In genomic region chr11:34560511-34560910, GRCh38 we compare ENCODE assay signal across 38 cellular contexts. TPM values are rescaled to one million over a fixed set of nuclear protein-coding genes. Genes with fewer than 3 reads are reported as not detected.
"Had no signal": no experiment of that assay in that cellular context is flagged by ENCODE, and none has a peak within 500 bp of the region (broad histone marks: within the 10 kb centered on the region; RNA-seq: fewer than 3 reads in every experiment).

No MANE protein-coding gene starts in this region.

- H3K27ac ChIP-seq: adrenal gland, ascending aorta, gastrocnemius medialis, heart left ventricle had no signal

- H3K36me3 Mint-ChIP-seq: activated CD4-positive, alpha-beta memory T cell treated with anti-CD3 and anti-CD28 coated beads for 36 hours; activated CD8-positive, alpha-beta memory T cell treated with anti-CD3 and anti-CD28 coated beads, Interleukin-2, amount 10 ng/mL, durations not matched to agents 7 days and 5 days; activated naive CD4-positive, alpha-beta T cell treated with anti-CD3 and anti-CD28 coated beads, Interleukin-2, amount 50 U/mL, for 24 hours; activated naive CD8-positive, alpha-beta T cell treated with anti-CD3 and anti-CD28 coated beads for 36 hours; brain had no signal

- H3K4me1 ChIP-seq: adrenal gland, ascending aorta, gastrocnemius medialis, heart left ventricle had no signal

- H3K4me3 ChIP-seq: adrenal gland, ascending aorta, gastrocnemius medialis, heart left ventricle had no signal

- H3K27ac Mint-ChIP-seq: activated CD4-positive, alpha-beta memory T cell treated with anti-CD3 and anti-CD28 coated beads for 36 hours; activated CD4-positive, alpha-beta T cell treated with anti-CD3 and anti-CD28 coated beads for 36 hours; activated CD4-positive, alpha-beta T cell treated with anti-CD3 and anti-CD28 coated beads, Interleukin-2, amount 10 ng/mL, durations not matched to agents 24 days and 14 days; activated CD8-positive, alpha-beta memory T cell treated with anti-CD3 and anti-CD28 coated beads, Interleukin-2, amount 10 ng/mL, durations not matched to agents 7 days and 5 days; activated CD8-positive, alpha-beta T cell treated with anti-CD3 and anti-CD28 coated beads, Interleukin-2, amount 10 ng/mL, durations not matched to agents 7 days and 5 days; activated naive CD4-positive, alpha-beta T cell treated with anti-CD3 and anti-CD28 coated beads for 36 hours; activated naive CD4-positive, alpha-beta T cell treated with anti-CD3 and anti-CD28 coated beads, Interleukin-2, amount 50 U/mL, for 24 hours; activated naive CD8-positive, alpha-beta T cell treated with anti-CD3 and anti-CD28 coated beads for 36 hours; activated naive CD8-positive, alpha-beta T cell treated with anti-CD3 and anti-CD28 coated beads, Interleukin-2, amount 50 U/mL, for 24 hours; activated T-helper 1 cell treated with anti-CD3 and anti-CD28 coated beads, Interleukin-12 subunit alpha, Interleukin-12 subunit beta, Interleukin-2, Interleukin-4 antibody, amounts not matched to agents 30 ng/mL and 10 ng/mL and 1 ng/mL, durations not matched to agents 14 hours and 24 hours and 36 hours; activated T-helper 2 cell treated with anti-CD3 and anti-CD28 coated beads, Interferon-gamma antibody, Interleukin-2, Interleukin-4, amounts not matched to agents 10 μg/mL and 5 μg/mL and 100 μg/mL, durations not matched to agents 14 hours and 24 hours and 36 hours; brain; endodermal cell; T-helper 17 cell; T-helper 2 cell treated with Interferon-gamma antibody and Interleukin-4, amounts not matched to agents 5 μg/mL and 100 μg/mL, for 36 hours had no signal

- H3K27me3 ChIP-seq: ascending aorta, gastrocnemius medialis had no signal

- H3K4me3 Mint-ChIP-seq: activated CD4-positive, alpha-beta memory T cell treated with anti-CD3 and anti-CD28 coated beads for 36 hours; activated CD4-positive, alpha-beta T cell treated with anti-CD3 and anti-CD28 coated beads for 36 hours; activated CD4-positive, alpha-beta T cell treated with anti-CD3 and anti-CD28 coated beads, Interleukin-2, amount 10 ng/mL, durations not matched to agents 24 days and 14 days; activated CD8-positive, alpha-beta memory T cell treated with anti-CD3 and anti-CD28 coated beads, Interleukin-2, amount 10 ng/mL, durations not matched to agents 7 days and 5 days; activated CD8-positive, alpha-beta T cell treated with anti-CD3 and anti-CD28 coated beads, Interleukin-2, amount 10 ng/mL, durations not matched to agents 7 days and 5 days; activated naive CD4-positive, alpha-beta T cell treated with anti-CD3 and anti-CD28 coated beads for 36 hours; activated naive CD4-positive, alpha-beta T cell treated with anti-CD3 and anti-CD28 coated beads, Interleukin-2, amount 50 U/mL, for 24 hours; activated naive CD8-positive, alpha-beta T cell treated with anti-CD3 and anti-CD28 coated beads for 36 hours; activated naive CD8-positive, alpha-beta T cell treated with anti-CD3 and anti-CD28 coated beads, Interleukin-2, amount 50 U/mL, for 24 hours; activated T-helper 1 cell treated with anti-CD3 and anti-CD28 coated beads, Interleukin-12 subunit alpha, Interleukin-12 subunit beta, Interleukin-2, Interleukin-4 antibody, amounts not matched to agents 30 ng/mL and 10 ng/mL and 1 ng/mL, durations not matched to agents 14 hours and 24 hours and 36 hours; brain; central memory CD8-positive, alpha-beta T cell; endodermal cell; T-helper 17 cell; T-helper 2 cell treated with Interferon-gamma antibody and Interleukin-4, amounts not matched to agents 5 μg/mL and 100 μg/mL, for 36 hours had no signal

- H3K4me1 Mint-ChIP-seq: activated CD4-positive, alpha-beta T cell treated with anti-CD3 and anti-CD28 coated beads for 36 hours; activated CD4-positive, alpha-beta T cell treated with anti-CD3 and anti-CD28 coated beads, Interleukin-2, amount 10 ng/mL, durations not matched to agents 24 days and 14 days; activated CD8-positive, alpha-beta memory T cell treated with anti-CD3 and anti-CD28 coated beads, Interleukin-2, amount 10 ng/mL, durations not matched to agents 7 days and 5 days; activated naive CD4-positive, alpha-beta T cell treated with anti-CD3 and anti-CD28 coated beads, Interleukin-2, amount 50 U/mL, for 24 hours; activated naive CD8-positive, alpha-beta T cell treated with anti-CD3 and anti-CD28 coated beads for 36 hours; activated naive CD8-positive, alpha-beta T cell treated with anti-CD3 and anti-CD28 coated beads, Interleukin-2, amount 50 U/mL, for 24 hours; brain; central memory CD8-positive, alpha-beta T cell; T-helper 17 cell had no signal

- H3K9me3 ChIP-seq: adrenal gland, ascending aorta, gastrocnemius medialis, heart left ventricle had no signal

- DNase-seq: activated CD4-positive, alpha-beta memory T cell treated with anti-CD3 and anti-CD28 coated beads for 36 hours; activated CD4-positive, alpha-beta T cell treated with anti-CD3 and anti-CD28 coated beads for 36 hours; activated CD4-positive, alpha-beta T cell treated with anti-CD3 and anti-CD28 coated beads, Interleukin-2, amount 10 ng/mL, durations not matched to agents 24 days and 14 days; activated CD4-positive, CD25-positive, alpha-beta regulatory T cell; activated CD4-positive, CD25-positive, alpha-beta regulatory T cell treated with anti-CD3 and anti-CD28 coated beads, Interleukin-2, amount 50 U/mL, for 72 hours; activated CD8-positive, alpha-beta memory T cell treated with anti-CD3 and anti-CD28 coated beads, Interleukin-2, amount 10 ng/mL, durations not matched to agents 7 days and 5 days; activated CD8-positive, alpha-beta memory T cell treated with anti-CD3 and anti-CD28 coated beads, Interleukin-2, amount 50 U/mL, for 4 hours; activated CD8-positive, alpha-beta T cell treated with anti-CD3 and anti-CD28 coated beads, Interleukin-2, amount 10 ng/mL, durations not matched to agents 7 days and 5 days; activated effector memory CD4-positive, alpha-beta T cell treated with anti-CD3 and anti-CD28 coated beads, Interleukin-2, amount 50 U/mL, for 16 hours; activated naive CD4-positive, alpha-beta T cell treated with anti-CD3 and anti-CD28 coated beads for 36 hours; activated naive CD8-positive, alpha-beta T cell treated with anti-CD3 and anti-CD28 coated beads for 36 hours; activated naive CD8-positive, alpha-beta T cell treated with anti-CD3 and anti-CD28 coated beads, Interleukin-2, amount 50 U/mL, for 24 hours; activated T-cell treated with anti-CD3 and anti-CD28 coated beads, Interleukin-2, amount 50 U/mL, for 1 hour; activated T-cell treated with anti-CD3 and anti-CD28 coated beads, Interleukin-2, amount 50 U/mL, for 48 hours; adrenal gland; cortex of kidney; dermis blood vessel endothelial cell; effector CD8-positive, alpha-beta T cell; endodermal cell; foreskin fibroblast; gastrocnemius medialis; glutamatergic neuron; heart left ventricle; T-helper 1 cell; T-helper 17 cell; T1000 had no signal

- H3K9me3 Mint-ChIP-seq: activated CD4-positive, alpha-beta memory T cell treated with anti-CD3 and anti-CD28 coated beads for 36 hours; activated CD4-positive, alpha-beta T cell treated with anti-CD3 and anti-CD28 coated beads, Interleukin-2, amount 10 ng/mL, durations not matched to agents 24 days and 14 days; activated naive CD4-positive, alpha-beta T cell treated with anti-CD3 and anti-CD28 coated beads for 36 hours; activated naive CD4-positive, alpha-beta T cell treated with anti-CD3 and anti-CD28 coated beads, Interleukin-2, amount 50 U/mL, for 24 hours; activated naive CD8-positive, alpha-beta T cell treated with anti-CD3 and anti-CD28 coated beads for 36 hours; activated naive CD8-positive, alpha-beta T cell treated with anti-CD3 and anti-CD28 coated beads, Interleukin-2, amount 50 U/mL, for 24 hours; activated T-helper 1 cell treated with anti-CD3 and anti-CD28 coated beads, Interleukin-12 subunit alpha, Interleukin-12 subunit beta, Interleukin-2, Interleukin-4 antibody, amounts not matched to agents 30 ng/mL and 10 ng/mL and 1 ng/mL, durations not matched to agents 14 hours and 24 hours and 36 hours; activated T-helper 2 cell treated with anti-CD3 and anti-CD28 coated beads, Interferon-gamma antibody, Interleukin-2, Interleukin-4, amounts not matched to agents 10 μg/mL and 5 μg/mL and 100 μg/mL, durations not matched to agents 14 hours and 24 hours and 36 hours; central memory CD8-positive, alpha-beta T cell; endodermal cell; T-helper 2 cell treated with Interferon-gamma antibody and Interleukin-4, amounts not matched to agents 5 μg/mL and 100 μg/mL, for 36 hours had no signal

- H3K36me3 ChIP-seq: adrenal gland, ascending aorta, gastrocnemius medialis, heart left ventricle had no signal

- ATAC-seq: activated CD4-positive, alpha-beta T cell treated with anti-CD3 and anti-CD28 coated beads for 36 hours; activated CD8-positive, alpha-beta memory T cell treated with anti-CD3 and anti-CD28 coated beads, Interleukin-2, amount 10 ng/mL, durations not matched to agents 7 days and 5 days; activated CD8-positive, alpha-beta T cell treated with anti-CD3 and anti-CD28 coated beads, Interleukin-2, amount 10 ng/mL, durations not matched to agents 7 days and 5 days; activated naive CD8-positive, alpha-beta T cell treated with anti-CD3 and anti-CD28 coated beads, Interleukin-2, amount 50 U/mL, for 24 hours; esophagus mucosa; gastrocnemius medialis; heart left ventricle; T-helper 17 cell had no signal

RNA-seq across cellular contexts. Expression of gene ELF5, which starts 46.9 kb away (rescaled TPM):
- total RNA-seq: activated CD4-positive, alpha-beta memory T cell treated with anti-CD3 and anti-CD28 coated beads for 36 hours; activated CD4-positive, alpha-beta T cell treated with anti-CD3 and anti-CD28 coated beads for 36 hours; activated CD4-positive, alpha-beta T cell treated with anti-CD3 and anti-CD28 coated beads, Interleukin-2, amount 10 ng/mL, durations not matched to agents 24 days and 14 days; activated CD8-positive, alpha-beta memory T cell treated with anti-CD3 and anti-CD28 coated beads for 36 hours; activated CD8-positive, alpha-beta memory T cell treated with anti-CD3 and anti-CD28 coated beads, Interleukin-2, amount 10 ng/mL, durations not matched to agents 7 days and 5 days; activated CD8-positive, alpha-beta T cell treated with anti-CD3 and anti-CD28 coated beads, Interleukin-2, amount 10 ng/mL, durations not matched to agents 7 days and 5 days; activated naive CD4-positive, alpha-beta T cell treated with anti-CD3 and anti-CD28 coated beads for 36 hours; activated naive CD8-positive, alpha-beta T cell treated with anti-CD3 and anti-CD28 coated beads for 36 hours; activated T-helper 1 cell treated with anti-CD3 and anti-CD28 coated beads, Interleukin-12 subunit alpha, Interleukin-12 subunit beta, Interleukin-2, Interleukin-4 antibody, amounts not matched to agents 30 ng/mL and 10 ng/mL and 1 ng/mL, durations not matched to agents 14 hours and 24 hours and 36 hours; activated T-helper 2 cell treated with anti-CD3 and anti-CD28 coated beads, Interferon-gamma antibody, Interleukin-2, Interleukin-4, amounts not matched to agents 10 μg/mL and 5 μg/mL and 100 μg/mL, durations not matched to agents 14 hours and 24 hours and 36 hours; adrenal gland; ascending aorta; cardiac septum; chondrocyte; dermis blood vessel endothelial cell; endodermal cell; epithelial cell of proximal tubule; gastrocnemius medialis; heart left ventricle; T-helper 17 cell had no signal
- polyA plus RNA-seq: heart left ventricle had no signal
